ENCODE assay signal across 8 cellular contexts in genomic region chr17:73645050-73645871, GRCh38. TPM values are rescaled to one million over a fixed set of nuclear protein-coding genes. Genes with fewer than 3 reads are reported as not detected.
DNase-seq lines count a peak whose midpoint lies in the region; ATAC-seq and TF ChIP-seq lines count a peak whose summit lies in the region.

No MANE protein-coding gene starts in this region.

- TF ChIP-seq EP300 in ovary (IDR thresholded peaks at IDR 0.05) = no peak

- intact Hi-C loops in heart left ventricle (cut with DNase I) (loop anchor here (1.0 to 10.0 kb wide), 13 partner anchors 48 to 530 kb away; no protein-coding TSS in a partner anchor), ovary (cut with DNase I) (no loop called here)

- H3K27me3 Mint-ChIP-seq in activated T-cell treated with anti-CD3 and anti-CD28 coated beads, Interleukin-2, amount 50 U/mL, for 4 hours (ENCODE audit: low read depth) = peaks cover 30% of the 10 kb centered on the region

- H3K4me3 Mint-ChIP-seq in activated T-cell treated with anti-CD3 and anti-CD28 coated beads, Interleukin-2, amount 50 U/mL, for 4 hours = peak overlapping the region; percentile 55

- TF ChIP-seq CTCF in heart left ventricle (IDR thresholded peaks at IDR 0.05) = peak in 4 of 12 donors; percentile 7 to 35 (median 18)
- TF ChIP-seq CTCF in ovary (IDR thresholded peaks at IDR 0.05) = no peak

- ATAC-seq in activated T-cell treated with anti-CD3 and anti-CD28 coated beads, Interleukin-2, amount 50 U/mL, for 4 hours = peak; percentile 59 to 61
- ATAC-seq in heart left ventricle (peak; percentile 41 to 87 (median 77)), HG03135 (IDR thresholded peaks at IDR 0.05; ENCODE audit: unreplicated experiment) (no peak), GM21737 (IDR thresholded peaks at IDR 0.05; ENCODE audit: unreplicated experiment) (no peak), GM18907 (IDR thresholded peaks at IDR 0.05; ENCODE audit: unreplicated experiment) (no peak)

- H3K27ac ChIP-seq in heart left ventricle = peak overlapping the region in 4 of 12 donors; percentile 20 to 50 (median 47)
- no peak overlapping the region for H3K27ac ChIP-seq in ovary

- H3K9me3 Mint-ChIP-seq in activated T-cell treated with anti-CD3 and anti-CD28 coated beads, Interleukin-2, amount 50 U/mL, for 4 hours = no peaks in the 10 kb centered on the region

- H3K4me3 ChIP-seq in heart left ventricle = peak overlapping the region in 11 of 12 donors; percentile 20 to 68 (median 57)
- peak overlapping the region; percentile 27 for H3K4me3 ChIP-seq in ovary

- H3K27me3 ChIP-seq in heart left ventricle (peaks cover 0 to 68% (median 13%) of the 10 kb centered on the region in 9 donors), ovary (no peaks in the 10 kb centered on the region)

- H3K4me1 ChIP-seq in heart left ventricle (peaks cover 0 to 30% (median 15%) of the 10 kb centered on the region in 12 donors), ovary (ENCODE audit: insufficient read depth) (no peaks in the 10 kb centered on the region)

- H3K36me3 ChIP-seq in heart left ventricle (no peaks in the 10 kb centered on the region), ovary (no peaks in the 10 kb centered on the region)

- DNase-seq in DMS 273 (lab: John Stamatoyannopoulos, UW; ENCODE audit: unreplicated experiment) (peak; percentile 91), NCI-H2196 treated with DMSO at 0.1 percent for 48 hours (lab: John Stamatoyannopoulos, UW; ENCODE audit: unreplicated experiment) (peak; percentile 53), heart left ventricle (peak; percentile 61 to 72 (median 65)), ovary (peak in 3 of 5 donors; percentile 26 to 73 (median 65))
- peak; percentile 40 for DNase-seq in activated T-cell treated with anti-CD3 and anti-CD28 coated beads, Interleukin-2, amount 50 U/mL, for 4 hours

- WGBS in heart left ventricle, 4 donors = 3 to 13% (median 7%) methylated on average over 12 to 90 of the region's 90 CpGs
- whole genome bisulfite sequencing in ovary, 3 donors = 1 to 4% (median 3%) methylated on average over 24 to 90 of the region's 90 CpGs

- no peaks in the 10 kb centered on the region for H3K36me3 Mint-ChIP-seq in activated T-cell treated with anti-CD3 and anti-CD28 coated beads, Interleukin-2, amount 50 U/mL, for 4 hours (ENCODE audit: insufficient read depth)

- H3K9me3 ChIP-seq in heart left ventricle = no peaks in the 10 kb centered on the region
- no peaks in the 10 kb centered on the region for H3K9me3 ChIP-seq in ovary

- H3K4me1 Mint-ChIP-seq in activated T-cell treated with anti-CD3 and anti-CD28 coated beads, Interleukin-2, amount 50 U/mL, for 4 hours (ENCODE audit: low read depth) = peaks cover 20% of the 10 kb centered on the region

- TF ChIP-seq POLR2A in heart left ventricle (IDR thresholded peaks at IDR 0.05) (no peak), ovary (IDR thresholded peaks at IDR 0.05) (no peak)

RNA-seq across cellular contexts. Expression of gene SDK2, which starts 1.0 kb away (rescaled TPM):
- under 1 TPM; 0.08 to 0.20 (median 0.08) TPM for total RNA-seq in activated T-cell treated with anti-CD3 and anti-CD28 coated beads, Interleukin-2, amount 50 U/mL, for 4 hours
- total RNA-seq in heart left ventricle = 1 to 10 TPM; 1.5 to 4.0 (median 2.6) TPM
- 1 to 10 TPM in 1 of 2 donors, under 1 TPM in 1; 0.84 to 2.6 TPM for polyA plus RNA-seq in heart left ventricle
- 1 to 10 TPM in 4 of 7 donors, under 1 TPM in 3; 0.40 to 5.4 (median 2.5) TPM for total RNA-seq in ovary
- polyA plus RNA-seq in ovary = under 1 TPM; 0.58 to 0.91 TPM

Comparison
In these comparisons a context has a peak if more than half of its experiments do, and no peak if none do; other contexts are left out.
1. DNase-seq: peak in every context shown above with its lines; median percentile 91 in DMS 273; 65 in heart left ventricle; 65 in ovary; 53 in NCI-H2196 treated with DMSO at 0.1 percent for 48 hours; 40 in activated T-cell treated with anti-CD3 and anti-CD28 coated beads, Interleukin-2, amount 50 U/mL, for 4 hours.
2. ATAC-seq: peak in activated T-cell treated with anti-CD3 and anti-CD28 coated beads, Interleukin-2, amount 50 U/mL, for 4 hours (2 of 2) and heart left ventricle (4 of 4); none in HG03135 (single experiment), GM21737 (single experiment) and GM18907 (single experiment).
3. intact Hi-C loops: an anchor here in heart left ventricle (1.0 to 10.0 kb wide); none called in ovary.